ENCODE assay signal across 9 cellular contexts in genomic region chr22:46045459-46046298, GRCh38.
A peak's percentile ranks its signal among the peaks of the same experiment; 100 is the strongest.
DNase-seq lines count a peak whose midpoint lies in the region; ATAC-seq and TF ChIP-seq lines count a peak whose summit lies in the region.
"Had no signal": no experiment of that assay in that cellular context is flagged by ENCODE, and none has a peak within 500 bp of the region (broad histone marks: within the 10 kb centered on the region; RNA-seq: fewer than 3 reads in every experiment).

No MANE protein-coding gene starts in this region.

- H4K20me1 ChIP-seq in BLaER1: peaks cover 7% of the 10 kb centered on the region; the same call in 1 of the 2 replicates
- H4K20me1 ChIP-seq in neural progenitor cell (ENCODE audit: low read depth): peaks cover 10% of the 10 kb centered on the region

- no peak for ATAC-seq in T-cell (replicated peaks in 1 of 4)

- H3K4me3 ChIP-seq in BLaER1: peak overlapping the region; percentile 72
- H3K4me3 ChIP-seq in fibroblast of mammary gland (ENCODE audit: control insufficient read depth, low read depth, low read length): peak overlapping the region; percentile 49
- no peak overlapping the region for H3K4me3 ChIP-seq in neural progenitor cell

- H3K4me3 Mint-ChIP-seq in T-cell (peak overlapping the region; percentile 71 to 82 (median 74)), neural progenitor cell (peak overlapping the region; percentile 35)

- no peaks in the 10 kb centered on the region for H3K36me3 Mint-ChIP-seq in T-cell
- no peaks in the 10 kb centered on the region for H3K36me3 Mint-ChIP-seq in neural progenitor cell

- H3K4me1 ChIP-seq in BLaER1: peaks cover 71% of the 10 kb centered on the region
- H3K4me1 ChIP-seq in neural progenitor cell: peaks cover 4% of the 10 kb centered on the region

- H3K4me1 Mint-ChIP-seq in T-cell: peaks cover 15 to 49% (median 26%) of the 10 kb centered on the region in 3 donors
- H3K4me1 Mint-ChIP-seq in neural progenitor cell: peaks cover 4% of the 10 kb centered on the region

- peak overlapping the region; percentile 84 to 90 for H3K27ac Mint-ChIP-seq in T-cell
- H3K27ac Mint-ChIP-seq in neural progenitor cell: no peak overlapping the region

- H3K4me2 ChIP-seq in BLaER1: peak overlapping the region; percentile 97
- peak overlapping the region; percentile 76 for H3K4me2 ChIP-seq in neural progenitor cell

- no peaks in the 10 kb centered on the region for H3K79me2 ChIP-seq in neural progenitor cell (ENCODE audit: low read depth)

- TF ChIP-seq CTCF in fibroblast of mammary gland (conservative IDR thresholded peaks at IDR 0.05; ENCODE audit: control insufficient read depth, insufficient read depth, low read depth, low read length) (no peak), neural progenitor cell (IDR thresholded peaks at IDR 0.05) (no peak), GM13977 (IDR thresholded peaks at IDR 0.05; ENCODE audit: extremely low read depth, insufficient read depth, missing control alignments) (no peak)

- no peak overlapping the region for H2AFZ ChIP-seq in neural progenitor cell (replicated peaks)

- H3K27me3 ChIP-seq in BLaER1: peaks cover 68% of the 10 kb centered on the region
- H3K27me3 ChIP-seq in neural progenitor cell: peaks cover 87% of the 10 kb centered on the region

- no peaks in the 10 kb centered on the region for H3F3A ChIP-seq in neural progenitor cell (ENCODE audit: low read depth)

- in situ Hi-C loops in GM13977 (cut with MboI; ENCODE audit: low pct_unique_long_range_greater_than_20kb, low sequenced_read_pairs, unreplicated experiment): no loop called here

- peak overlapping the region; percentile 83; the same call in 1 of the 2 replicates for H3K27ac ChIP-seq in BLaER1
- no peak overlapping the region for H3K27ac ChIP-seq in neural progenitor cell

- H3K9ac ChIP-seq in BLaER1 (peak overlapping the region; percentile 84; the same call in 1 of the 2 replicates), neural progenitor cell (no peak overlapping the region)

- H3K9me3 ChIP-seq in BLaER1 (no peaks in the 10 kb centered on the region), neural progenitor cell (ENCODE audit: low read depth) (no peaks in the 10 kb centered on the region)

- POLR2A ChIA-PET in T-cell (lab: Charles Lee): no interaction called here

- CTCF ChIA-PET in T-cell (lab: Charles Lee): no interaction called here

- no peaks in the 10 kb centered on the region for H3K36me3 ChIP-seq in BLaER1
- H3K36me3 ChIP-seq in neural progenitor cell: no peaks in the 10 kb centered on the region

- no peaks in the 10 kb centered on the region for H3K9me3 Mint-ChIP-seq in T-cell
- H3K9me3 Mint-ChIP-seq in neural progenitor cell: no peaks in the 10 kb centered on the region

- DNase-seq in T-cell (no peak), fibroblast of mammary gland (ENCODE audit: low read depth) (no peak), neural progenitor cell (ENCODE audit: low spot score) (no peak), NCI-H526 treated with DMSO at 0.1 percent for 48 hours (lab: John Stamatoyannopoulos, UW) (no peak), activated gamma-delta T cell treated with Interleukin-2 at 50 U/mL for 16 hours (no peak), GM13977 (ENCODE audit: low spot score) (no peak)
- DNase-seq in activated CD4-positive, alpha-beta T cell treated with anti-CD3 and anti-CD28 coated beads, Interleukin-2, amount 50 U/mL, for 4 hours: no peak
- DNase-seq: SHP77 treated with DMSO at 0.1 percent for 48 hours had no signal

- H3K27me3 Mint-ChIP-seq in T-cell: no peaks in the 10 kb centered on the region
- peaks cover 43% of the 10 kb centered on the region for H3K27me3 Mint-ChIP-seq in neural progenitor cell (ENCODE audit: insufficient read depth, low read depth)
